1 cellular context compared by ENCODE assay signal in the genomic region with DNA sequence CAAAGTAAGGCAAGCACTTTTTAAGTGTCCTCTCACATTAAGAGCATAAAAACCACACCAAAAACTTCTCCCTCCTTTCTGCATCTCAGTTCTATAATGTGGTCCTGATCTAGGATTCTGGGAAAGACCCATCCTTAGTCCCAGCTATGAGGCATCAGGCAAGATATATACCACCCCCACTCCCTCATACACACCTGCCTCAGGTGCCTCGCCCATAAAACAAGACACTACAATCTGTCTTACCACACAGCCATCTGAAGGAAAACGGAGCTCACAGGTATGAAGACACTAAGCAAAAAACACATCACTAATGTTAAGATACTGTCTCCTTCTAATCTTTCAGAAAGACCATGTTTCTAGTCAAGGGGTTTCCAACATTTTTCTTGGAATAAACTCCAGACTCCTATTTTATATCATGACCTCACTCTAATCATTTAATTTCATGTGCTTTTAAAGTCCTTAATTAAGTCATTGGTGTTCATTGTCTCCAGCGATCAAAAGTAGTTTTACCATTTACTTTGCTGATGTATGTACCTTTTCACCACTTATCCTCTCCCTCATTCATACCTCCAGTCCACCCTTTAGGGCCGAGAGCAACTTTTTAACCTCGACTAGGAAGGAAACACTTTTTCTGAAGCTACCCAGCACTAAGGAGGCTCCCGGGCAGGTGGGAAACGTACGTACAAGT.
TF ChIP-seq lines count a peak whose summit lies in the region.

No MANE protein-coding gene starts in this region.

TF ChIP-seq in HepG2, 621 proteins besides CTCF, POLR2A, EP300 and RAD21:
- no peak for TF ChIP-seq NAIF1 (CRISPR knock-in tag; IDR thresholded peaks at IDR 0.05; ENCODE audit: borderline replicate concordance)
- TF ChIP-seq, protein P1, sequence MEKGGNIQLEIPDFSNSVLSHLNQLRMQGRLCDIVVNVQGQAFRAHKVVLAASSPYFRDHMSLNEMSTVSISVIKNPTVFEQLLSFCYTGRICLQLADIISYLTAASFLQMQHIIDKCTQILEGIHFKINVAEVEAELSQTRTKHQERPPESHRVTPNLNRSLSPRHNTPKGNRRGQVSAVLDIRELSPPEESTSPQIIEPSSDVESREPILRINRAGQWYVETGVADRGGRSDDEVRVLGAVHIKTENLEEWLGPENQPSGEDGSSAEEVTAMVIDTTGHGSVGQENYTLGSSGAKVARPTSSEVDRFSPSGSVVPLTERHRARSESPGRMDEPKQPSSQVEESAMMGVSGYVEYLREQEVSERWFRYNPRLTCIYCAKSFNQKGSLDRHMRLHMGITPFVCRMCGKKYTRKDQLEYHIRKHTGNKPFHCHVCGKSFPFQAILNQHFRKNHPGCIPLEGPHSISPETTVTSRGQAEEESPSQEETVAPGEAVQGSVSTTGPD (CRISPR knock-in tag; IDR thresholded peaks at IDR 0.05): no peak
- TF ChIP-seq, protein P2, sequence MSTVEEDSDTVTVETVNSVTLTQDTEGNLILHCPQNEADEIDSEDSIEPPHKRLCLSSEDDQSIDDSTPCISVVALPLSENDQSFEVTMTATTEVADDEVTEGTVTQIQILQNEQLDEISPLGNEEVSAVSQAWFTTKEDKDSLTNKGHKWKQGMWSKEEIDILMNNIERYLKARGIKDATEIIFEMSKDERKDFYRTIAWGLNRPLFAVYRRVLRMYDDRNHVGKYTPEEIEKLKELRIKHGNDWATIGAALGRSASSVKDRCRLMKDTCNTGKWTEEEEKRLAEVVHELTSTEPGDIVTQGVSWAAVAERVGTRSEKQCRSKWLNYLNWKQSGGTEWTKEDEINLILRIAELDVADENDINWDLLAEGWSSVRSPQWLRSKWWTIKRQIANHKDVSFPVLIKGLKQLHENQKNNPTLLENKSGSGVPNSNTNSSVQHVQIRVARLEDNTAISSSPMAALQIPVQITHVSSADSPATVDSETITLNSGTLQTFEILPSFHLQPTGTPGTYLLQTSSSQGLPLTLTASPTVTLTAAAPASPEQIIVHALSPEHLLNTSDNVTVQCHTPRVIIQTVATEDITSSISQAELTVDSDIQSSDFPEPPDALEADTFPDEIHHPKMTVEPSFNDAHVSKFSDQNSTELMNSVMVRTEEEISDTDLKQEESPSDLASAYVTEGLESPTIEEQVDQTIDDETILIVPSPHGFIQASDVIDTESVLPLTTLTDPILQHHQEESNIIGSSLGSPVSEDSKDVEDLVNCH (CRISPR knock-in tag; IDR thresholded peaks at IDR 0.05): no peak
- TF ChIP-seq ZNF205 (CRISPR knock-in tag; IDR thresholded peaks at IDR 0.05): no peak
- TF ChIP-seq ZMYM4 (CRISPR knock-in tag; IDR thresholded peaks at IDR 0.05): no peak
- no peak for TF ChIP-seq ZNF672 (CRISPR knock-in tag; IDR thresholded peaks at IDR 0.05)
- no peak for TF ChIP-seq NFKB2 (CRISPR knock-in tag; IDR thresholded peaks at IDR 0.05; ENCODE audit: borderline replicate concordance)
- TF ChIP-seq SRY (CRISPR knock-in tag; IDR thresholded peaks at IDR 0.05): no peak
- TF ChIP-seq ZNF724P (CRISPR knock-in tag; IDR thresholded peaks at IDR 0.05; ENCODE audit: borderline replicate concordance): no peak
- TF ChIP-seq, protein P3, sequence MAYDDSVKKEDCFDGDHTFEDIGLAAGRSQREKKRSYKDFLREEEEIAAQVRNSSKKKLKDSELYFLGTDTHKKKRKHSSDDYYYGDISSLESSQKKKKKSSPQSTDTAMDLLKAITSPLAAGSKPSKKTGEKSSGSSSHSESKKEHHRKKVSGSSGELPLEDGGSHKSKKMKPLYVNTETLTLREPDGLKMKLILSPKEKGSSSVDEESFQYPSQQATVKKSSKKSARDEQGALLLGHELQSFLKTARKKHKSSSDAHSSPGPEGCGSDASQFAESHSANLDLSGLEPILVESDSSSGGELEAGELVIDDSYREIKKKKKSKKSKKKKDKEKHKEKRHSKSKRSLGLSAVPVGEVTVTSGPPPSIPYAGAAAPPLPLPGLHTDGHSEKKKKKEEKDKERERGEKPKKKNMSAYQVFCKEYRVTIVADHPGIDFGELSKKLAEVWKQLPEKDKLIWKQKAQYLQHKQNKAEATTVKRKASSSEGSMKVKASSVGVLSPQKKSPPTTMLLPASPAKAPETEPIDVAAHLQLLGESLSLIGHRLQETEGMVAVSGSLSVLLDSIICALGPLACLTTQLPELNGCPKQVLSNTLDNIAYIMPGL (CRISPR knock-in tag; IDR thresholded peaks at IDR 0.05; ENCODE audit: borderline replicate concordance in 1 of 2, low read depth in 1 of 2): no peak
- TF ChIP-seq REL (CRISPR knock-in tag; conservative IDR thresholded peaks at IDR 0.05): no peak
- TF ChIP-seq ZNF124 (CRISPR knock-in tag; IDR thresholded peaks at IDR 0.05): no peak
- no peak for TF ChIP-seq NFIC (IDR thresholded peaks at IDR 0.05; ENCODE audit: low read length)
- 0 out of 2 replicates have a peak, but pooled peaks have one; percentile 5 for TF ChIP-seq ATF7 (IDR thresholded peaks at IDR 0.05)
- no peak for TF ChIP-seq ATF7 (CRISPR knock-in tag; IDR thresholded peaks at IDR 0.05)
- no peak for TF ChIP-seq ZNF720 (CRISPR knock-in tag; IDR thresholded peaks at IDR 0.05)
- no peak for TF ChIP-seq ZNF337 (CRISPR knock-in tag; IDR thresholded peaks at IDR 0.05; ENCODE audit: borderline replicate concordance, low read depth)
- no peak for TF ChIP-seq TBP (CRISPR knock-in tag; IDR thresholded peaks at IDR 0.05)
- TF ChIP-seq, protein P4, sequence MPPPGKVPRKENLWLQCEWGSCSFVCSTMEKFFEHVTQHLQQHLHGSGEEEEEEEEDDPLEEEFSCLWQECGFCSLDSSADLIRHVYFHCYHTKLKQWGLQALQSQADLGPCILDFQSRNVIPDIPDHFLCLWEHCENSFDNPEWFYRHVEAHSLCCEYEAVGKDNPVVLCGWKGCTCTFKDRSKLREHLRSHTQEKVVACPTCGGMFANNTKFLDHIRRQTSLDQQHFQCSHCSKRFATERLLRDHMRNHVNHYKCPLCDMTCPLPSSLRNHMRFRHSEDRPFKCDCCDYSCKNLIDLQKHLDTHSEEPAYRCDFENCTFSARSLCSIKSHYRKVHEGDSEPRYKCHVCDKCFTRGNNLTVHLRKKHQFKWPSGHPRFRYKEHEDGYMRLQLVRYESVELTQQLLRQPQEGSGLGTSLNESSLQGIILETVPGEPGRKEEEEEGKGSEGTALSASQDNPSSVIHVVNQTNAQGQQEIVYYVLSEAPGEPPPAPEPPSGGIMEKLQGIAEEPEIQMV (CRISPR knock-in tag; IDR thresholded peaks at IDR 0.05; ENCODE audit: low read depth): no peak
- 0 out of 2 replicates have a peak, but pooled peaks have one; percentile 18 for TF ChIP-seq MTF2 (CRISPR knock-in tag; IDR thresholded peaks at IDR 0.05; ENCODE audit: borderline replicate concordance)
- TF ChIP-seq ZNF816 (CRISPR knock-in tag; IDR thresholded peaks at IDR 0.05; ENCODE audit: borderline replicate concordance): 0 out of 2 replicates have a peak, but pooled peaks have one; percentile 14
- TF ChIP-seq, protein P5, sequence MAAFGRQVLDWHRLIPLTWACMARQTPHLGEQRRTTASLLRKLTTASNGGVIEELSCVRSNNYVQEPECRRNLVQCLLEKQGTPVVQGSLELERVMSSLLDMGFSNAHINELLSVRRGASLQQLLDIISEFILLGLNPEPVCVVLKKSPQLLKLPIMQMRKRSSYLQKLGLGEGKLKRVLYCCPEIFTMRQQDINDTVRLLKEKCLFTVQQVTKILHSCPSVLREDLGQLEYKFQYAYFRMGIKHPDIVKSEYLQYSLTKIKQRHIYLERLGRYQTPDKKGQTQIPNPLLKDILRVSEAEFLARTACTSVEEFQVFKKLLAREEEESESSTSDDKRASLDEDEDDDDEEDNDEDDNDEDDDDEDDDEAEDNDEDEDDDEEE (CRISPR knock-in tag; IDR thresholded peaks at IDR 0.05): no peak
- TF ChIP-seq ZSCAN12 (CRISPR knock-in tag; IDR thresholded peaks at IDR 0.05): no peak
- TF ChIP-seq, protein P6, sequence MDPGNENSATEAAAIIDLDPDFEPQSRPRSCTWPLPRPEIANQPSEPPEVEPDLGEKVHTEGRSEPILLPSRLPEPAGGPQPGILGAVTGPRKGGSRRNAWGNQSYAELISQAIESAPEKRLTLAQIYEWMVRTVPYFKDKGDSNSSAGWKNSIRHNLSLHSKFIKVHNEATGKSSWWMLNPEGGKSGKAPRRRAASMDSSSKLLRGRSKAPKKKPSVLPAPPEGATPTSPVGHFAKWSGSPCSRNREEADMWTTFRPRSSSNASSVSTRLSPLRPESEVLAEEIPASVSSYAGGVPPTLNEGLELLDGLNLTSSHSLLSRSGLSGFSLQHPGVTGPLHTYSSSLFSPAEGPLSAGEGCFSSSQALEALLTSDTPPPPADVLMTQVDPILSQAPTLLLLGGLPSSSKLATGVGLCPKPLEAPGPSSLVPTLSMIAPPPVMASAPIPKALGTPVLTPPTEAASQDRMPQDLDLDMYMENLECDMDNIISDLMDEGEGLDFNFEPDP (CRISPR knock-in tag; conservative IDR thresholded peaks at IDR 0.05): 0 out of 2 replicates have a peak, but pooled peaks have one; percentile 24
- TF ChIP-seq MAFF (IDR thresholded peaks at IDR 0.05; ENCODE audit: low read depth, low read length): no peak
- no peak for TF ChIP-seq FOXM1 (CRISPR knock-in tag; IDR thresholded peaks at IDR 0.05)
- TF ChIP-seq LCORL (IDR thresholded peaks at IDR 0.05): no peak
- TF ChIP-seq LCORL (CRISPR knock-in tag; IDR thresholded peaks at IDR 0.05): 0 out of 2 replicates have a peak, but pooled peaks have one; percentile 8
- TF ChIP-seq CCDC6 (CRISPR knock-in tag; IDR thresholded peaks at IDR 0.05): no peak
- no peak for TF ChIP-seq SNAPC2 (CRISPR knock-in tag; IDR thresholded peaks at IDR 0.05)
- TF ChIP-seq PTBP1 (IDR thresholded peaks at IDR 0.05; ENCODE audit: low read depth, low read length, poor library complexity, severe bottlenecking): no peak
TF ChIP-seq in HepG2: peak in this region for 5.
